In genomic region chr7:64888561-64888900, GRCh38 we compare ENCODE assay signal across 9 cellular contexts. TPM values are rescaled to one million over a fixed set of nuclear protein-coding genes. Genes with fewer than 3 reads are reported as not detected.
DNase-seq lines count a peak whose midpoint lies in the region; ATAC-seq and TF ChIP-seq lines count a peak whose summit lies in the region.
"Had no signal": no experiment of that assay in that cellular context is flagged by ENCODE, and none has a peak within 500 bp of the region (broad histone marks: within the 10 kb centered on the region; RNA-seq: fewer than 3 reads in every experiment).

No MANE protein-coding gene starts in this region.

- peaks cover 0 to 4% (median 0%) of the 10 kb centered on the region in 45 donors for H3K27me3 ChIP-seq in dorsolateral prefrontal cortex

- H3K4me3 ChIP-seq in dorsolateral prefrontal cortex, result peak overlapping the region; percentile 35 to 74 (median 58)
- no peak overlapping the region for H3K4me3 ChIP-seq in mucosa of descending colon
- peak overlapping the region; percentile 41 for H3K4me3 ChIP-seq in urinary bladder (ENCODE audit: low read depth, low read length)

- H3K4me1 ChIP-seq in mucosa of descending colon (ENCODE audit: low read depth) (peaks cover 17% of the 10 kb centered on the region), urinary bladder (ENCODE audit: insufficient read depth) (no peaks in the 10 kb centered on the region)

- peak; percentile 55 for ATAC-seq in mucosa of descending colon
- no peak for ATAC-seq in GM21390 (IDR thresholded peaks at IDR 0.05; ENCODE audit: unreplicated experiment)
- ATAC-seq in GM18517 (IDR thresholded peaks at IDR 0.05; ENCODE audit: unreplicated experiment), result no peak

- DNase-seq in stimulated activated CD4-positive, alpha-beta T cell treated with anti-CD3 and anti-CD28 coated beads, Interleukin-2, amount 100 ng/mL, for 24 hours, result peak; percentile 17 to 22
- DNase-seq in stimulated activated CD4-positive, alpha-beta T cell treated with anti-CD3 and anti-CD28 coated beads, Interleukin-1b, Interleukin-23, amount 100 ng/mL, for 48 hours, result no peak
- DNase-seq in dorsolateral prefrontal cortex (peak in 1 of 10 donors; percentile 41), mucosa of descending colon (peak in 1 of 3 donors; percentile 51), NCI-H526 (lab: John Stamatoyannopoulos, UW) (no peak)
- DNase-seq: NK-92 treated with Interleukin-12 subunit alpha and Interleukin-12 subunit beta, amount 100 ng/mL, for 24 hours had no signal

- WGBS in urinary bladder, result 15% methylated on average over 17 of the region's 17 CpGs

- no peaks in the 10 kb centered on the region for H3K36me3 ChIP-seq in mucosa of descending colon (ENCODE audit: low read depth)
- H3K36me3 ChIP-seq in urinary bladder (ENCODE audit: insufficient read depth), result no peaks in the 10 kb centered on the region

- H3K27ac ChIP-seq in dorsolateral prefrontal cortex, result peak overlapping the region in 38 of 59 donors; percentile 32 to 92 (median 69)
- no peak overlapping the region for H3K27ac ChIP-seq in urinary bladder (ENCODE audit: low read depth)

- TF ChIP-seq CTCF in dorsolateral prefrontal cortex (IDR thresholded peaks at IDR 0.05 in 54 of 56, conservative IDR thresholded peaks at IDR 0.05 in 2 of 56; ENCODE audit: low read depth in 1 of 56, partially characterized antibody in 56 of 56) (no peak), mucosa of descending colon (IDR thresholded peaks at IDR 0.05) (no peak)

- intact Hi-C loops in dorsolateral prefrontal cortex (cut with DNase I), result loop anchor here in 1 of 2 donors (10.0 kb wide), 1 partner anchor 94 kb away; the partner anchor contains the start of gene ZNF138
- intact Hi-C loops in mucosa of descending colon (cut with DNase I, micrococcal nuclease), result no loop called here

- H3K9me3 ChIP-seq in mucosa of descending colon, result no peaks in the 10 kb centered on the region

RNA-seq across cellular contexts. Expression of gene ZNF273, which starts 14.5 kb away (rescaled TPM):
- total RNA-seq in dorsolateral prefrontal cortex (10 to 100 TPM; 15.4 to 66.1 (median 37.2) TPM), mucosa of descending colon (1 to 10 TPM; 6.5 to 7.6 (median 6.9) TPM), urinary bladder (22.5 TPM)
- polyA plus RNA-seq in urinary bladder, result 4.6 TPM

Comparison
In these comparisons a context has a peak if more than half of its experiments do, and no peak if none do; other contexts are left out.
1. DNase-seq: peak in stimulated activated CD4-positive, alpha-beta T cell treated with anti-CD3 and anti-CD28 coated beads, Interleukin-2, amount 100 ng/mL, for 24 hours (2 of 2); none in stimulated activated CD4-positive, alpha-beta T cell treated with anti-CD3 and anti-CD28 coated beads, Interleukin-1b, Interleukin-23, amount 100 ng/mL, for 48 hours (single experiment) and NCI-H526 (0 of 2).